In genomic region chr13:51978836-51979556, GRCh38 we compare ENCODE assay signal across 1 cellular context.
TF ChIP-seq lines count a peak whose summit lies in the region.

No MANE protein-coding gene starts in this region.

TF ChIP-seq in K562, 482 proteins besides CTCF, POLR2A, EP300 and RAD21 (continued from another document):
- TF ChIP-seq, protein P1, sequence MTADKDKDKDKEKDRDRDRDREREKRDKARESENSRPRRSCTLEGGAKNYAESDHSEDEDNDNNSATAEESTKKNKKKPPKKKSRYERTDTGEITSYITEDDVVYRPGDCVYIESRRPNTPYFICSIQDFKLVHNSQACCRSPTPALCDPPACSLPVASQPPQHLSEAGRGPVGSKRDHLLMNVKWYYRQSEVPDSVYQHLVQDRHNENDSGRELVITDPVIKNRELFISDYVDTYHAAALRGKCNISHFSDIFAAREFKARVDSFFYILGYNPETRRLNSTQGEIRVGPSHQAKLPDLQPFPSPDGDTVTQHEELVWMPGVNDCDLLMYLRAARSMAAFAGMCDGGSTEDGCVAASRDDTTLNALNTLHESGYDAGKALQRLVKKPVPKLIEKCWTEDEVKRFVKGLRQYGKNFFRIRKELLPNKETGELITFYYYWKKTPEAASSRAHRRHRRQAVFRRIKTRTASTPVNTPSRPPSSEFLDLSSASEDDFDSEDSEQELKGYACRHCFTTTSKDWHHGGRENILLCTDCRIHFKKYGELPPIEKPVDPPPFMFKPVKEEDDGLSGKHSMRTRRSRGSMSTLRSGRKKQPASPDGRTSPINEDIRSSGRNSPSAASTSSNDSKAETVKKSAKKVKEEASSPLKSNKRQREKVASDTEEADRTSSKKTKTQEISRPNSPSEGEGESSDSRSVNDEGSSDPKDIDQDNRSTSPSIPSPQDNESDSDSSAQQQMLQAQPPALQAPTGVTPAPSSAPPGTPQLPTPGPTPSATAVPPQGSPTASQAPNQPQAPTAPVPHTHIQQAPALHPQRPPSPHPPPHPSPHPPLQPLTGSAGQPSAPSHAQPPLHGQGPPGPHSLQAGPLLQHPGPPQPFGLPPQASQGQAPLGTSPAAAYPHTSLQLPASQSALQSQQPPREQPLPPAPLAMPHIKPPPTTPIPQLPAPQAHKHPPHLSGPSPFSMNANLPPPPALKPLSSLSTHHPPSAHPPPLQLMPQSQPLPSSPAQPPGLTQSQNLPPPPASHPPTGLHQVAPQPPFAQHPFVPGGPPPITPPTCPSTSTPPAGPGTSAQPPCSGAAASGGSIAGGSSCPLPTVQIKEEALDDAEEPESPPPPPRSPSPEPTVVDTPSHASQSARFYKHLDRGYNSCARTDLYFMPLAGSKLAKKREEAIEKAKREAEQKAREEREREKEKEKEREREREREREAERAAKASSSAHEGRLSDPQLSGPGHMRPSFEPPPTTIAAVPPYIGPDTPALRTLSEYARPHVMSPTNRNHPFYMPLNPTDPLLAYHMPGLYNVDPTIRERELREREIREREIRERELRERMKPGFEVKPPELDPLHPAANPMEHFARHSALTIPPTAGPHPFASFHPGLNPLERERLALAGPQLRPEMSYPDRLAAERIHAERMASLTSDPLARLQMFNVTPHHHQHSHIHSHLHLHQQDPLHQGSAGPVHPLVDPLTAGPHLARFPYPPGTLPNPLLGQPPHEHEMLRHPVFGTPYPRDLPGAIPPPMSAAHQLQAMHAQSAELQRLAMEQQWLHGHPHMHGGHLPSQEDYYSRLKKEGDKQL (CRISPR knock-in tag; IDR thresholded peaks at IDR 0.05; ENCODE audit: borderline replicate concordance): no peak
- TF ChIP-seq STAT5A (IDR thresholded peaks at IDR 0.05; ENCODE audit: borderline replicate concordance, low read length) (no peak), ZNF551 (CRISPR knock-in tag; IDR thresholded peaks at IDR 0.05) (no peak), ZBTB1 (CRISPR knock-in tag; IDR thresholded peaks at IDR 0.05; ENCODE audit: borderline replicate concordance, low read depth) (no peak), IFI16 (CRISPR knock-in tag; IDR thresholded peaks at IDR 0.05) (no peak), TFAP4 (CRISPR knock-in tag; IDR thresholded peaks at IDR 0.05; ENCODE audit: borderline replicate concordance) (peak; percentile 64; the same call in 1 of the 2 replicates)
